In the genomic region with DNA sequence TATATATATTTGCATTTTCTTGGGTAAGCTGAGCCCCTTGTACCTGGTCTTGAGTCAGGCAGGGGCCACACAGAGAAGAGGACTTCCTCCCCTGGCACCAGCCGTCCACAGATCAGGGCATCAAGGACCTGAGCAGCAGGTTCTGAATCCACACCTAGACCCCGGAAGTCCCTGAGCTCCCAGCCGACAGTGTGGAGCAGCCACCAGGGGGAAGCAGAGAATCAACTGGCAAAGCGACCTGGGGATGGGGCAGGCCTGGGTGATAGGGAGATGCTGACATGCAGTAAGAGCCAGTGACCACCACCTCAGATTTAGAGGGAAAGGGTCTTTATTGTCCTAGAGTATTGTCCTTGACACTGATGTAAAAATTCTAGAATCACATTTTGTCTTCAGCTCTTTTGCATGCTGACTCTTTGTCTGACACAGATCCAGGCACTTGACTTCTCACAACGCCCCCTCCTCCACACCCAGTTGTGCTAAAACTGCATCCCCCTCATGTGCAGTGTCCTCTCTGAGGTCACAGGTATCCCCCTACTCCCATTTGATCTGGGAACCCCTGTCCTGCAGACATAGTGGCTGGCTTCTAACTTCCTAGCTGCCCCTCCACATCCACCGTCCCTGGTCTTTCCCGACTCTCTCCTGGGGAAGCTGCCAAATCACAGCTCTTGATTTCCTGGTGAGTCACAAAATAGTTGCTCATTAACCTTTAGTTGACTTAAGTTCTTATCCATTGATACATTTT, we compare ENCODE assay signal across 8 cellular contexts.
DNase-seq lines count a peak whose midpoint lies in the region; ATAC-seq and TF ChIP-seq lines count a peak whose summit lies in the region.

No MANE protein-coding gene starts in this region.

- no peaks in the 10 kb centered on the region for H3K27me3 Mint-ChIP-seq in activated CD4-positive, alpha-beta T cell treated with anti-CD3 and anti-CD28 coated beads, Interleukin-2, amount 10 ng/mL, durations not matched to agents 24 days and 14 days

- no peaks in the 10 kb centered on the region for H3K36me3 Mint-ChIP-seq in activated CD4-positive, alpha-beta T cell treated with anti-CD3 and anti-CD28 coated beads, Interleukin-2, amount 10 ng/mL, durations not matched to agents 24 days and 14 days (ENCODE audit: low read depth)

- DNase-seq in cardiac muscle cell (ENCODE audit: low read depth in 1 of 2, low spot score in 1 of 2) = peak in 1 of 2 donors; percentile 59
- no peak for DNase-seq in cardiac septum (ENCODE audit: low spot score)
- DNase-seq in NCI-H1930 (lab: John Stamatoyannopoulos, UW) = peak; percentile 41 to 49
- peak; percentile 92 for DNase-seq in activated CD4-positive, alpha-beta T cell treated with anti-CD3 and anti-CD28 coated beads, Interleukin-2, amount 10 ng/mL, durations not matched to agents 24 days and 14 days
- peak; percentile 43 for DNase-seq in dermis blood vessel endothelial cell
- peak; percentile 8 for DNase-seq in midbrain (lab: John Stamatoyannopoulos, UW)
- peak; percentile 75 for DNase-seq in stimulated activated naive CD4-positive, alpha-beta T cell treated with Interleukin-2 at 50 U/mL for 16 hours (lab: John Stamatoyannopoulos, UW)

- H3K4me3 Mint-ChIP-seq in activated CD4-positive, alpha-beta T cell treated with anti-CD3 and anti-CD28 coated beads, Interleukin-2, amount 10 ng/mL, durations not matched to agents 24 days and 14 days = no peak overlapping the region

- H3K4me1 ChIP-seq in cardiac muscle cell (ENCODE audit: low read depth) = no peaks in the 10 kb centered on the region

- H3K9me3 ChIP-seq in cardiac muscle cell (ENCODE audit: low read depth) = no peaks in the 10 kb centered on the region

- no peaks in the 10 kb centered on the region for H3K27me3 ChIP-seq in cardiac muscle cell

- H3K27ac Mint-ChIP-seq in activated CD4-positive, alpha-beta T cell treated with anti-CD3 and anti-CD28 coated beads, Interleukin-2, amount 10 ng/mL, durations not matched to agents 24 days and 14 days = no peak overlapping the region

- H3K4me3 ChIP-seq in cardiac muscle cell = no peak overlapping the region

- H3K9me3 Mint-ChIP-seq in activated CD4-positive, alpha-beta T cell treated with anti-CD3 and anti-CD28 coated beads, Interleukin-2, amount 10 ng/mL, durations not matched to agents 24 days and 14 days = no peaks in the 10 kb centered on the region

- peak; percentile 77 for TF ChIP-seq CTCF in cardiac muscle cell (IDR thresholded peaks at IDR 0.05; ENCODE audit: low read depth, low read length)

- peaks cover 4% of the 10 kb centered on the region for H3K4me1 Mint-ChIP-seq in activated CD4-positive, alpha-beta T cell treated with anti-CD3 and anti-CD28 coated beads, Interleukin-2, amount 10 ng/mL, durations not matched to agents 24 days and 14 days

- H3K36me3 ChIP-seq in cardiac muscle cell = no peaks in the 10 kb centered on the region

- intact Hi-C loops in cardiac septum (cut with DNase I) = no loop called here
- intact Hi-C loops in activated CD4-positive, alpha-beta T cell treated with anti-CD3 and anti-CD28 coated beads, Interleukin-2, amount 10 ng/mL, durations not matched to agents 24 days and 14 days (cut with micrococcal nuclease) = loop anchor here (2.0 kb wide), 1 partner anchor 203 kb away; no protein-coding TSS in a partner anchor

- no peak for ATAC-seq in GM21381 (IDR thresholded peaks at IDR 0.05; ENCODE audit: unreplicated experiment)

- no peak overlapping the region for H3K27ac ChIP-seq in cardiac muscle cell
